ENCODE assay signal across 2 cellular contexts in the genomic region with DNA sequence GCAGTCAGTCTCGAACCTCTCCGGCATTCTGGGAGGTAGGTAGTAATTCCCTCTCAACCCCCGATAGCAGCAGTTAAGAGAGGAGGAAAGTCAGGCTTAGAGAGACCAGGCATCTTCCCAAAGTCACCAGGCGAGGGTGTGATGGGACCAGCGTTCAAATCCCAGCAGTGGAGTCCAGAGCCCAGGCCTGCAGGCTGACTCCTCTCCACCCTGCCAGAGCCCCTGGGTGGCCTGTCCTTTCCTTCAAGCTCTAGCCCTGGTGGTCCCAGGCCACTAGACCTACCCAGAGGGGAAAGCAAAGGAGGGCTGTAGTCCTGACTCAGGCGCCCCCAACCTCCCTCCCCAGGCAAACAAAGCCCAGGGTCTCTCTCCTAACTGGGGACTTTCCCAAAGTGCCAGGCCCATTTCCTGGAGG.
TF ChIP-seq lines count a peak whose summit lies in the region.

No MANE protein-coding gene starts in this region.

TF ChIP-seq in IMR-90, 13 proteins besides CTCF, POLR2A, EP300 and RAD21:
- TF ChIP-seq BHLHE40 (IDR thresholded peaks at IDR 0.05; ENCODE audit: low read depth, low read length): no peak
- TF ChIP-seq RFX5 (IDR thresholded peaks at IDR 0.05; ENCODE audit: low read depth, low read length): no peak
- TF ChIP-seq CHD1 (IDR thresholded peaks at IDR 0.05; ENCODE audit: low read depth, low read length): no peak
- no peak for TF ChIP-seq CEBPB (IDR thresholded peaks at IDR 0.05; ENCODE audit: low read depth, low read length)
- TF ChIP-seq MAFK (IDR thresholded peaks at IDR 0.05; ENCODE audit: low read depth, low read length): no peak
TF ChIP-seq in IMR-90: peak in this region for 0.

TF ChIP-seq in GM12878, 131 proteins besides CTCF, POLR2A, EP300 and RAD21:
- TF ChIP-seq RCOR1 (conservative IDR thresholded peaks at IDR 0.05; ENCODE audit: low read depth, low read length) (no peak), SMC3 (IDR thresholded peaks at IDR 0.05; ENCODE audit: borderline replicate concordance, low read length) (no peak), CHD4 (IDR thresholded peaks at IDR 0.05) (no peak), CBX5 (IDR thresholded peaks at IDR 0.05; ENCODE audit: low read depth) (no peak)
